8 cellular contexts compared by ENCODE assay signal in genomic region chrX:140572724-140573123, GRCh38.
DNase-seq lines count a peak whose midpoint lies in the region; ATAC-seq and TF ChIP-seq lines count a peak whose summit lies in the region.

No MANE protein-coding gene starts in this region.

- no peak overlapping the region for H3K9ac ChIP-seq in OCI-LY3 (ENCODE audit: low read length)

- no peak overlapping the region for H3K27ac ChIP-seq in OCI-LY3 (ENCODE audit: low read length)
- H3K27ac ChIP-seq in osteoblast (ENCODE audit: low read depth, low read length): no peak overlapping the region

- H3K9me3 ChIP-seq in OCI-LY3 (ENCODE audit: insufficient read depth, low read length) (no peaks in the 10 kb centered on the region), osteoblast (ENCODE audit: low read depth, low read length) (no peaks in the 10 kb centered on the region)

- TF ChIP-seq CTCF in OCI-LY3 (IDR thresholded peaks at IDR 0.05; ENCODE audit: low read depth, low read length) (peak; percentile 68), epithelial cell of esophagus (IDR thresholded peaks at IDR 0.05; ENCODE audit: insufficient read depth, low read depth, low read length, missing control alignments) (peak; percentile 68), osteoblast (IDR thresholded peaks at IDR 0.05; ENCODE audit: extremely low read depth, low read depth, low read length) (peak; percentile 47)

- ATAC-seq in GM18505 (IDR thresholded peaks at IDR 0.05; ENCODE audit: unreplicated experiment) (peak; percentile 86), HG03060 (IDR thresholded peaks at IDR 0.05; ENCODE audit: low read depth, unreplicated experiment) (peak; percentile 73)

- H3K79me2 ChIP-seq in OCI-LY3 (ENCODE audit: low read length) (no peaks in the 10 kb centered on the region), osteoblast (ENCODE audit: insufficient read depth, low read length) (no peaks in the 10 kb centered on the region)

- H3K4me3 ChIP-seq in OCI-LY3 (ENCODE audit: low read length): no peak overlapping the region
- no peak overlapping the region for H3K4me3 ChIP-seq in epithelial cell of esophagus (ENCODE audit: low read length)
- H3K4me3 ChIP-seq in osteoblast (ENCODE audit: insufficient read depth, low read length): no peak overlapping the region

- H3K27me3 ChIP-seq in OCI-LY3 (ENCODE audit: low read depth, low read length): no peaks in the 10 kb centered on the region
- H3K27me3 ChIP-seq in osteoblast (ENCODE audit: insufficient read depth, low read length): no peaks in the 10 kb centered on the region

- DNase-seq in COLO668 (lab: John Stamatoyannopoulos, UW; ENCODE audit: unreplicated experiment) (peak; percentile 1), epithelial cell of esophagus (ENCODE audit: low read depth) (peak; percentile 41), osteoblast (ENCODE audit: insufficient read length, low spot score, missing footprints) (peak; percentile 11), NCI-H1092 treated with DMSO at 0.1 percent for 48 hours (lab: John Stamatoyannopoulos, UW) (no peak), 8988T (no peak)

- peak overlapping the region; percentile 51 for H3K4me2 ChIP-seq in OCI-LY3 (ENCODE audit: low read length)
- H3K4me2 ChIP-seq in osteoblast (ENCODE audit: insufficient read depth, low read length): no peak overlapping the region

- H4K20me1 ChIP-seq in OCI-LY3 (ENCODE audit: insufficient read depth, low read length): no peaks in the 10 kb centered on the region
- H4K20me1 ChIP-seq in osteoblast (ENCODE audit: insufficient read depth, low read length): no peaks in the 10 kb centered on the region

- H2AFZ ChIP-seq in OCI-LY3 (ENCODE audit: low read depth, low read length) (no peak overlapping the region), osteoblast (ENCODE audit: low read length) (peak overlapping the region; percentile 21)

- no peaks in the 10 kb centered on the region for H3K4me1 ChIP-seq in OCI-LY3 (ENCODE audit: low read length)
- no peaks in the 10 kb centered on the region for H3K4me1 ChIP-seq in osteoblast (ENCODE audit: insufficient read depth, low read length)

- H3K36me3 ChIP-seq in OCI-LY3 (replicated peaks; ENCODE audit: low read depth, low read length): no peaks in the 10 kb centered on the region
- H3K36me3 ChIP-seq in osteoblast (ENCODE audit: insufficient read depth, low read length): no peaks in the 10 kb centered on the region

- no peak for TF ChIP-seq POLR2A in GM18505 (IDR thresholded peaks at IDR 0.05; ENCODE audit: borderline replicate concordance, extremely low read depth, insufficient read depth, insufficient read length)

Comparison
In these comparisons a context has a peak if more than half of its experiments do, and no peak if none do; other contexts are left out.
1. DNase-seq: peak in COLO668 (single experiment), epithelial cell of esophagus (single experiment) and osteoblast (single experiment); none in NCI-H1092 treated with DMSO at 0.1 percent for 48 hours (single experiment) and 8988T (single experiment).
2. Peak in every context shown above with its lines, with median percentiles within 50 percentile points of each other: CTCF ChIP-seq.